In the genomic region with DNA sequence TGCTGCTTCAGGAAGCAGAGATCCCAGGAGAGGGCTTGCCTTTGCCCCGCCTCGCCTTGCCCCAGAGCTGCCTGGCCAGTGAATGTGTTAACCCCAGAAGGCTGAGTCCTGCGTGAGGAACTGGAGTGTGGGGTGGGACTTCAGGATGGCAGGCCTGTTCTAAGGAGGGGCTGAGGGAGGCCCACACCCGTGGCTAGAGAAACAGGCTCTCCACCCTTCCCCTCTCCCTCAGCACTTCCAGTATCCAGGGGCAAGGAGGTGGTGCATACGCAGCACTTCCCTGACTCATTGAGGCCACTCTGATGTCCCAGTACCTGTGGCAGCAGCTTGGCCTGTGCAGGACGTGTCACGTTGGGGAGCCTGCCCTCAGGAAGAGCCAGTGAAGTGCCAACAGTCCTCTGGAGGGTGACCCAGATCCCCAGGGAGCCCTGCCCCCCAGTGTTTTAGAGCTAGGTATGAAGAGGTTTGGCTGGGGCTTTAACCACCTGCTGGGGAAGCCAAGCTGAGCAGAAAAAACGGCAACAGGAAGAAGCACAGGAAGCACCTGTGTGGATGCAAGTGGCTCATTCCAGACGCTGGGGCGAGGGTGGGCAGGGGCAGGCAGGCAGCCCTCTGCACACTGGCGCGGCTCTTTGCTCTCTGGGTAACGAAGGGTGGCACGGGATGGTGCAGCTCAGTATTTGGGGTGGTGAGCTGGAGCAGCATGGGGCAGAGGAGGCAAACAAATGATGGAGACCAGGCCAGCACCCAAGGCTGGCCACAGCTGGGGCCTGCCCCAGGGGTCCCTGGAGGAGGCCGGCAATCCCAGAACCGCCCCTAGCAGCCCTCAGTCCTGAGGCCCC, we compare ENCODE assay signal across 8 cellular contexts. TPM values are rescaled to one million over a fixed set of nuclear protein-coding genes. Genes with fewer than 3 reads are reported as not detected.
DNase-seq lines count a peak whose midpoint lies in the region; ATAC-seq and TF ChIP-seq lines count a peak whose summit lies in the region.

No MANE protein-coding gene starts in this region.

- peaks cover 74% of the 10 kb centered on the region for H3K36me3 ChIP-seq in DOHH2 (ENCODE audit: control insufficient read depth, low read length)

- H3K9me3 ChIP-seq in DOHH2 (ENCODE audit: control insufficient read depth, insufficient read depth, low read length), result no peaks in the 10 kb centered on the region

- peak; percentile 37 for ATAC-seq in HG02763 (IDR thresholded peaks at IDR 0.05; ENCODE audit: unreplicated experiment)
- ATAC-seq in activated T-cell treated with anti-CD3 and anti-CD28 coated beads, Interleukin-2, amount 50 U/mL, for 4 hours, result peak; percentile 24 to 33
- ATAC-seq in memory B cell (ENCODE audit: low read depth), result peak; percentile 74
- no peak for ATAC-seq in GM19467 (IDR thresholded peaks at IDR 0.05; ENCODE audit: unreplicated experiment)
- no peak for ATAC-seq in GM18868 (IDR thresholded peaks at IDR 0.05; ENCODE audit: unreplicated experiment)
- ATAC-seq in GM21367 (IDR thresholded peaks at IDR 0.05; ENCODE audit: unreplicated experiment), result no peak

- H3K27me3 ChIP-seq in DOHH2 (ENCODE audit: control insufficient read depth, low read length), result no peaks in the 10 kb centered on the region

- H3K9me3 Mint-ChIP-seq in activated T-cell treated with anti-CD3 and anti-CD28 coated beads, Interleukin-2, amount 50 U/mL, for 4 hours, result no peaks in the 10 kb centered on the region
- no peaks in the 10 kb centered on the region for H3K9me3 Mint-ChIP-seq in memory B cell

- H3K9me2 ChIP-seq in DOHH2 (replicated peaks; ENCODE audit: control insufficient read depth, low read length), result no peaks in the 10 kb centered on the region

- no peak for DNase-seq in activated T-cell treated with anti-CD3 and anti-CD28 coated beads, Interleukin-2, amount 50 U/mL, for 4 hours
- peak; percentile 65 to 69 for DNase-seq in memory B cell (ENCODE audit: low spot score in 2 of 2)
- no peak for DNase-seq in NCI-H1092 treated with DMSO at 0.1 percent for 48 hours (lab: John Stamatoyannopoulos, UW)

- H4K20me1 ChIP-seq in DOHH2 (ENCODE audit: control insufficient read depth, insufficient read depth, low read depth, low read length), result no peaks in the 10 kb centered on the region

- no peaks in the 10 kb centered on the region for H3K27me3 Mint-ChIP-seq in activated T-cell treated with anti-CD3 and anti-CD28 coated beads, Interleukin-2, amount 50 U/mL, for 4 hours (ENCODE audit: low read depth)
- H3K27me3 Mint-ChIP-seq in memory B cell, result no peaks in the 10 kb centered on the region

- H3K27ac Mint-ChIP-seq in memory B cell, result peak overlapping the region; percentile 96

- peaks cover 99% of the 10 kb centered on the region for H3K4me1 ChIP-seq in DOHH2 (ENCODE audit: control insufficient read depth, low read length)

- peaks cover 49% of the 10 kb centered on the region for H3K79me2 ChIP-seq in DOHH2 (ENCODE audit: control insufficient read depth, low read length)

- peak overlapping the region; percentile 56 for H3K4me3 Mint-ChIP-seq in activated T-cell treated with anti-CD3 and anti-CD28 coated beads, Interleukin-2, amount 50 U/mL, for 4 hours
- H3K4me3 Mint-ChIP-seq in memory B cell, result peak overlapping the region; percentile 79

- H3K27ac ChIP-seq in DOHH2 (ENCODE audit: low read depth, low read length), result peak overlapping the region; percentile 99

- no peaks in the 10 kb centered on the region for H3K36me3 Mint-ChIP-seq in activated T-cell treated with anti-CD3 and anti-CD28 coated beads, Interleukin-2, amount 50 U/mL, for 4 hours (ENCODE audit: insufficient read depth)
- H3K36me3 Mint-ChIP-seq in memory B cell, result peaks cover 20% of the 10 kb centered on the region

- peaks cover 47% of the 10 kb centered on the region for H3K4me1 Mint-ChIP-seq in activated T-cell treated with anti-CD3 and anti-CD28 coated beads, Interleukin-2, amount 50 U/mL, for 4 hours (ENCODE audit: low read depth)
- peaks cover 71% of the 10 kb centered on the region for H3K4me1 Mint-ChIP-seq in memory B cell

- H3K4me2 ChIP-seq in DOHH2 (ENCODE audit: low read length), result peak overlapping the region; percentile 94

- H3K4me3 ChIP-seq in DOHH2 (ENCODE audit: low read length), result peak overlapping the region; percentile 78

- no peak for TF ChIP-seq CTCF in DOHH2 (IDR thresholded peaks at IDR 0.05; ENCODE audit: low read depth, low read length, poor library complexity, severe bottlenecking)

- H3F3A ChIP-seq in DOHH2 (ENCODE audit: control insufficient read depth, insufficient read depth), result peaks cover 34% of the 10 kb centered on the region

RNA-seq across cellular contexts. Expression of a gene that starts 14.7 kb away (rescaled TPM):
- 10 to 100 TPM; 53.7 to 59.3 (median 54.0) TPM for total RNA-seq in activated T-cell treated with anti-CD3 and anti-CD28 coated beads, Interleukin-2, amount 50 U/mL, for 4 hours

RNA-seq across cellular contexts. Expression of a gene that starts 19.0 kb away (rescaled TPM):
- total RNA-seq in activated T-cell treated with anti-CD3 and anti-CD28 coated beads, Interleukin-2, amount 50 U/mL, for 4 hours, result 10 to 100 TPM; 17.9 to 26.2 (median 18.0) TPM

Comparison
In these comparisons a context has a peak if more than half of its experiments do, and no peak if none do; other contexts are left out.
1. ATAC-seq: peak in HG02763 (single experiment), activated T-cell treated with anti-CD3 and anti-CD28 coated beads, Interleukin-2, amount 50 U/mL, for 4 hours (2 of 2) and memory B cell (single experiment); none in GM19467 (single experiment), GM18868 (single experiment) and GM21367 (single experiment).
2. DNase-seq: peak in memory B cell (2 of 2); none in activated T-cell treated with anti-CD3 and anti-CD28 coated beads, Interleukin-2, amount 50 U/mL, for 4 hours (single experiment) and NCI-H1092 treated with DMSO at 0.1 percent for 48 hours (single experiment).